Comparison of ENCODE assay signal across 8 cellular contexts in genomic region chr11:86592659-86593451, GRCh38.
A peak's percentile ranks its signal among the peaks of the same experiment; 100 is the strongest.
DNase-seq lines count a peak whose midpoint lies in the region; ATAC-seq, FAIRE-seq and TF ChIP-seq lines count a peak whose summit lies in the region.

No MANE protein-coding gene starts in this region.

- no peak overlapping the region for H3K4me3 ChIP-seq in NB4 (ENCODE audit: low read depth, low read length)

- peak; percentile 93 for ATAC-seq in HG02759 (IDR thresholded peaks at IDR 0.05; ENCODE audit: unreplicated experiment)

- TF ChIP-seq POLR2A in NB4 (IDR thresholded peaks at IDR 0.05; ENCODE audit: extremely low read depth, insufficient read length) = no peak

- FAIRE-seq in GM18507 (lab: Jason Lieb, UNC) = peak; percentile 95

- peak; percentile 61 for DNase-seq in GM18507 (ENCODE audit: extremely low spot score, insufficient read length, low read depth)
- DNase-seq in NB4 (ENCODE audit: low read depth) = peak; percentile 89
- DNase-seq in T follicular helper cell (ENCODE audit: low read depth) = peak; percentile 31
- DNase-seq in activated naive CD8-positive, alpha-beta T cell treated with anti-CD3 and anti-CD28 coated beads, Interleukin-2, amount 50 U/mL, for 16 hours (ENCODE audit: low read depth, low spot score) = peak; percentile 70
- DNase-seq in left kidney (ENCODE audit: low read depth, low spot score) = peak; percentile 78
- DNase-seq in stimulated activated CD8-positive, alpha-beta memory T cell treated with anti-CD3 and anti-CD28 coated beads, Interleukin-12 subunit alpha, Interleukin-12 subunit beta, amount 100 ng/mL, for 24 hours (ENCODE audit: extremely low read depth) = peak; percentile 62
- no peak for DNase-seq in NCI-H1694 treated with DMSO at 0.1 percent for 48 hours (lab: John Stamatoyannopoulos, UW)

- TF ChIP-seq CTCF in NB4 (IDR thresholded peaks at IDR 0.05; ENCODE audit: low read depth, low read length) = no peak
